8 cellular contexts compared by ENCODE assay signal in genomic region chr5:122846051-122846567, GRCh38. TPM values are rescaled to one million over a fixed set of nuclear protein-coding genes. Genes with fewer than 3 reads are reported as not detected.
DNase-seq lines count a peak whose midpoint lies in the region; ATAC-seq lines count a peak whose summit lies in the region.

No MANE protein-coding gene starts in this region.

- H3K9ac ChIP-seq in neuronal stem cell (ENCODE audit: low read depth, low read length, poor library complexity): no peak overlapping the region

- no CpG with 5 or more reads among the region's 6 CpGs for WGBS in neuronal stem cell (ENCODE audit: extremely low coverage in 2 of 2, insufficient read length in 2 of 2, insufficient replicate concordance in 1 of 2), 2 donors

- H3K27ac ChIP-seq in SJCRH30: peak overlapping the region; percentile 89
- peak overlapping the region; percentile 99 for H3K27ac ChIP-seq in epithelial cell of prostate
- H3K27ac ChIP-seq in neuronal stem cell (replicated peaks; ENCODE audit: low read length): no peak overlapping the region

- DNase-seq in activated T-cell treated with anti-CD3 and anti-CD28 coated beads, Interleukin-2, amount 50 U/mL, for 24 hours: no peak
- DNase-seq in activated T-cell treated with anti-CD3 and anti-CD28 coated beads, Interleukin-2, amount 50 U/mL, for 48 hours: no peak
- DNase-seq in SJCRH30: peak; percentile 40 to 64
- DNase-seq in epithelial cell of prostate (ENCODE audit: low read depth, low spot score): no peak
- DNase-seq in neuronal stem cell (ENCODE audit: low spot score): no peak
- no peak for DNase-seq in NK-92 treated with Interleukin-12 subunit alpha and Interleukin-12 subunit beta, amount 100 ng/mL, for 24 hours (lab: John Stamatoyannopoulos, UW)

- no peak overlapping the region for H3K23ac ChIP-seq in neuronal stem cell (ENCODE audit: low read depth, low read length, poor library complexity)

- H2BK15ac ChIP-seq in neuronal stem cell (ENCODE audit: low read length): no peak overlapping the region

- no peaks in the 10 kb centered on the region for H3K36me3 Mint-ChIP-seq in activated T-cell treated with anti-CD3 and anti-CD28 coated beads, Interleukin-2, amount 50 U/mL, for 24 hours (ENCODE audit: low read depth)

- H3K4me3 Mint-ChIP-seq in activated T-cell treated with anti-CD3 and anti-CD28 coated beads, Interleukin-2, amount 50 U/mL, for 24 hours: peak overlapping the region; percentile 69

- no peaks in the 10 kb centered on the region for H3K9me3 ChIP-seq in SJCRH30 (replicated peaks)
- peaks cover 0 to 5% of the 10 kb centered on the region in 2 donors for H3K9me3 ChIP-seq in neuronal stem cell (replicated peaks in 1 of 2; ENCODE audit: control insufficient read depth in 2 of 2, insufficient read depth in 1 of 2, low read depth in 1 of 2, low read length in 2 of 2)

- H4K8ac ChIP-seq in neuronal stem cell (ENCODE audit: low read depth, low read length): no peak overlapping the region

- H3K9me3 Mint-ChIP-seq in activated T-cell treated with anti-CD3 and anti-CD28 coated beads, Interleukin-2, amount 50 U/mL, for 24 hours: no peaks in the 10 kb centered on the region

- H3K4me2 ChIP-seq in neuronal stem cell (ENCODE audit: insufficient read depth, low read length, poor library complexity, severe bottlenecking): peak overlapping the region; percentile 64

- H3K4ac ChIP-seq in neuronal stem cell (ENCODE audit: low read length): no peak overlapping the region

- no peak overlapping the region for H3K18ac ChIP-seq in neuronal stem cell (ENCODE audit: low read length)

- peaks cover 26% of the 10 kb centered on the region for H3K4me1 Mint-ChIP-seq in activated T-cell treated with anti-CD3 and anti-CD28 coated beads, Interleukin-2, amount 50 U/mL, for 24 hours (ENCODE audit: low read depth)

- H2BK12ac ChIP-seq in neuronal stem cell (ENCODE audit: low read length): no peak overlapping the region

- H3K79me1 ChIP-seq in neuronal stem cell (ENCODE audit: low read depth, low read length): no peaks in the 10 kb centered on the region

- H3K4me1 ChIP-seq in SJCRH30: no peaks in the 10 kb centered on the region
- peaks cover 6 to 7% of the 10 kb centered on the region in 2 donors for H3K4me1 ChIP-seq in neuronal stem cell (ENCODE audit: control insufficient read depth in 2 of 2, insufficient read depth in 1 of 2, low read depth in 1 of 2, low read length in 2 of 2)

- H3K27me3 Mint-ChIP-seq in activated T-cell treated with anti-CD3 and anti-CD28 coated beads, Interleukin-2, amount 50 U/mL, for 24 hours: peaks cover 7% of the 10 kb centered on the region

- H2AFZ ChIP-seq in neuronal stem cell (ENCODE audit: low read length): peak overlapping the region; percentile 98

- H2BK120ac ChIP-seq in neuronal stem cell (ENCODE audit: low read depth, low read length): no peak overlapping the region

- H3K27me3 ChIP-seq in SJCRH30 (no peaks in the 10 kb centered on the region), neuronal stem cell (ENCODE audit: control insufficient read depth in 3 of 3, insufficient read depth in 3 of 3, low read depth in 1 of 3, low read length in 3 of 3) (peaks cover 0 to 15% (median 2%) of the 10 kb centered on the region in 3 experiments)

- H3K36me3 ChIP-seq in SJCRH30: no peaks in the 10 kb centered on the region
- H3K36me3 ChIP-seq in neuronal stem cell (replicated peaks in 1 of 2; ENCODE audit: control insufficient read depth in 2 of 2, insufficient read depth in 2 of 2, low read length in 2 of 2): no peaks in the 10 kb centered on the region

- H3K4me3 ChIP-seq in SJCRH30 (peak overlapping the region; percentile 99), neuronal stem cell (ENCODE audit: low read length in 2 of 2) (peak overlapping the region; percentile 68 to 96)

- no peak overlapping the region for H4K91ac ChIP-seq in neuronal stem cell (ENCODE audit: low read depth, low read length, poor library complexity)

- no peak for ATAC-seq in HG03442 (IDR thresholded peaks at IDR 0.05; ENCODE audit: unreplicated experiment)
- ATAC-seq in GM21723 (IDR thresholded peaks at IDR 0.05; ENCODE audit: unreplicated experiment): no peak

- H2BK5ac ChIP-seq in neuronal stem cell (ENCODE audit: low read length): no peak overlapping the region

- H3K14ac ChIP-seq in neuronal stem cell (ENCODE audit: low read length): no peak overlapping the region

- H3K27ac Mint-ChIP-seq in activated T-cell treated with anti-CD3 and anti-CD28 coated beads, Interleukin-2, amount 50 U/mL, for 24 hours: peak overlapping the region; percentile 55

- H2AK5ac ChIP-seq in neuronal stem cell (ENCODE audit: low read depth, low read length): no peak overlapping the region

RNA-seq across cellular contexts. Expression of gene SNX24, which starts 0.7 kb away (rescaled TPM):
- total RNA-seq in SJCRH30 (2014; rRNA removed; shearing (Covaris generic)): 15.3 and 22.5 TPM in 2 replicates
- 6.3 TPM for polyA plus RNA-seq in neuronal stem cell (2013, experiment 1 of 2)
- 6.2 TPM for polyA plus RNA-seq in neuronal stem cell (2013, experiment 2 of 2)

Comparison
In these comparisons a context has a peak if more than half of its experiments do, and no peak if none do; other contexts are left out.
1. DNase-seq: peak in SJCRH30 (2 of 2); none in activated T-cell treated with anti-CD3 and anti-CD28 coated beads, Interleukin-2, amount 50 U/mL, for 24 hours (single experiment), activated T-cell treated with anti-CD3 and anti-CD28 coated beads, Interleukin-2, amount 50 U/mL, for 48 hours (0 of 2), epithelial cell of prostate (single experiment), neuronal stem cell (single experiment) and NK-92 treated with Interleukin-12 subunit alpha and Interleukin-12 subunit beta, amount 100 ng/mL, for 24 hours (single experiment).